In genomic region chr1:216723274-216723780, GRCh38 we compare ENCODE assay signal across 8 cellular contexts. TPM values are rescaled to one million over a fixed set of nuclear protein-coding genes. Genes with fewer than 3 reads are reported as not detected.
DNase-seq lines count a peak whose midpoint lies in the region; ATAC-seq and TF ChIP-seq lines count a peak whose summit lies in the region.

TSS of gene ESRRG (minus strand) at chr1:216723429. CDS start at chr1:216723299, 130 bp downstream.

- POLR2A ChIA-PET in activated CD4-positive, alpha-beta T cell treated with anti-CD3 and anti-CD28 coated beads for 36 hours (lab: Charles Lee): no interaction called here

- H3K27ac Mint-ChIP-seq in activated CD4-positive, alpha-beta T cell treated with anti-CD3 and anti-CD28 coated beads for 36 hours: no peak within 1 kb of the TSS
- peak within 1 kb of the TSS; percentile 90 for H3K27ac Mint-ChIP-seq in progenitor cell of endocrine pancreas

- H3K27ac ChIP-seq in heart right ventricle: peak within 1 kb of the TSS in 9 of 10 donors; percentile 29 to 67 (median 50)

- peak within 1 kb of the TSS; percentile 12 to 57 (median 45) for H3K4me3 ChIP-seq in heart right ventricle

- no peaks in the 10 kb centered on the region for H3K36me3 Mint-ChIP-seq in activated CD4-positive, alpha-beta T cell treated with anti-CD3 and anti-CD28 coated beads for 36 hours (ENCODE audit: low read depth)
- H3K36me3 Mint-ChIP-seq in progenitor cell of endocrine pancreas (ENCODE audit: insufficient read depth): no peaks in the 10 kb centered on the region

- H3K27me3 ChIP-seq in heart right ventricle: peaks cover 0 to 51% (median 28%) of the 10 kb centered on the region in 7 donors

- no peak for TF ChIP-seq CTCF in heart right ventricle (IDR thresholded peaks at IDR 0.05)
- no peak for TF ChIP-seq CTCF in progenitor cell of endocrine pancreas (IDR thresholded peaks at IDR 0.05; ENCODE audit: unreplicated experiment)

- intact Hi-C loops in activated CD4-positive, alpha-beta T cell treated with anti-CD3 and anti-CD28 coated beads for 36 hours (cut with DNase I, micrococcal nuclease): no loop called here
- intact Hi-C loops in heart right ventricle (cut with DNase I): loop anchor here in 3 of 10 donors (5.0 to 10.0 kb wide), 3 partner anchors 119 to 409 kb away; no protein-coding TSS in a partner anchor

- ATAC-seq in activated CD4-positive, alpha-beta T cell treated with anti-CD3 and anti-CD28 coated beads for 36 hours: no peak
- ATAC-seq in heart right ventricle (peak; percentile 89 to 98 (median 96)), HG03457 (IDR thresholded peaks at IDR 0.05; ENCODE audit: unreplicated experiment) (no peak), GM21786 (IDR thresholded peaks at IDR 0.05; ENCODE audit: unreplicated experiment) (no peak), HG03378 (IDR thresholded peaks at IDR 0.05; ENCODE audit: unreplicated experiment) (no peak)

- peak; percentile 2 for DNase-seq in activated CD4-positive, alpha-beta T cell treated with anti-CD3 and anti-CD28 coated beads for 48 hours
- DNase-seq in activated CD4-positive, alpha-beta T cell treated with anti-CD3 and anti-CD28 coated beads for 36 hours: no peak
- DNase-seq in SHP77 (lab: John Stamatoyannopoulos, UW): peak; percentile 66 to 77
- peak; percentile 56 to 71 for DNase-seq in heart right ventricle
- peak; percentile 60 for DNase-seq in progenitor cell of endocrine pancreas (ENCODE audit: low spot score, unreplicated experiment)

- no peak within 1 kb of the TSS for H3K4me3 Mint-ChIP-seq in activated CD4-positive, alpha-beta T cell treated with anti-CD3 and anti-CD28 coated beads for 36 hours
- H3K4me3 Mint-ChIP-seq in progenitor cell of endocrine pancreas (ENCODE audit: low read depth): peak within 1 kb of the TSS; percentile 91

- CTCF ChIA-PET in activated CD4-positive, alpha-beta T cell treated with anti-CD3 and anti-CD28 coated beads for 36 hours (lab: Charles Lee): no interaction called here

- H3K9me3 Mint-ChIP-seq in activated CD4-positive, alpha-beta T cell treated with anti-CD3 and anti-CD28 coated beads for 36 hours (ENCODE audit: low read depth): no peaks in the 10 kb centered on the region
- no peaks in the 10 kb centered on the region for H3K9me3 Mint-ChIP-seq in progenitor cell of endocrine pancreas (ENCODE audit: low read depth)

- H3K36me3 ChIP-seq in heart right ventricle: no peaks in the 10 kb centered on the region

- WGBS in heart right ventricle, 2 donors: 0% methylated on average over 17 of the region's 17 CpGs

- no peaks in the 10 kb centered on the region for H3K9me3 ChIP-seq in heart right ventricle

- peaks cover 16% of the 10 kb centered on the region for H3K27me3 Mint-ChIP-seq in activated CD4-positive, alpha-beta T cell treated with anti-CD3 and anti-CD28 coated beads for 36 hours
- peaks cover 16% of the 10 kb centered on the region for H3K27me3 Mint-ChIP-seq in progenitor cell of endocrine pancreas

- H3K4me1 ChIP-seq in heart right ventricle: peaks cover 0 to 8% (median 0%) of the 10 kb centered on the region in 9 donors

- peaks cover 6% of the 10 kb centered on the region for H3K4me1 Mint-ChIP-seq in activated CD4-positive, alpha-beta T cell treated with anti-CD3 and anti-CD28 coated beads for 36 hours
- H3K4me1 Mint-ChIP-seq in progenitor cell of endocrine pancreas (ENCODE audit: low read depth): peaks cover 37% of the 10 kb centered on the region

RNA-seq across cellular contexts. Expression of gene ESRRG, which starts in this region (rescaled TPM):
- total RNA-seq in activated CD4-positive, alpha-beta T cell treated with anti-CD3 and anti-CD28 coated beads for 36 hours: not detected
- 10 to 100 TPM; 24.3 to 49.5 (median 36.7) TPM for total RNA-seq in heart right ventricle
- 1 to 10 TPM; 3.8 to 4.5 TPM for polyA plus RNA-seq in heart right ventricle
- 8.3 and 9.6 TPM in 2 replicates for total RNA-seq in progenitor cell of endocrine pancreas

Comparison
In these comparisons a context has a peak if more than half of its experiments do, and no peak if none do; other contexts are left out.
1. ATAC-seq: peak in heart right ventricle (8 of 8); none in activated CD4-positive, alpha-beta T cell treated with anti-CD3 and anti-CD28 coated beads for 36 hours (single experiment), HG03457 (single experiment), GM21786 (single experiment) and HG03378 (single experiment).